ENCODE assay signal across 1 cellular context in the genomic region with DNA sequence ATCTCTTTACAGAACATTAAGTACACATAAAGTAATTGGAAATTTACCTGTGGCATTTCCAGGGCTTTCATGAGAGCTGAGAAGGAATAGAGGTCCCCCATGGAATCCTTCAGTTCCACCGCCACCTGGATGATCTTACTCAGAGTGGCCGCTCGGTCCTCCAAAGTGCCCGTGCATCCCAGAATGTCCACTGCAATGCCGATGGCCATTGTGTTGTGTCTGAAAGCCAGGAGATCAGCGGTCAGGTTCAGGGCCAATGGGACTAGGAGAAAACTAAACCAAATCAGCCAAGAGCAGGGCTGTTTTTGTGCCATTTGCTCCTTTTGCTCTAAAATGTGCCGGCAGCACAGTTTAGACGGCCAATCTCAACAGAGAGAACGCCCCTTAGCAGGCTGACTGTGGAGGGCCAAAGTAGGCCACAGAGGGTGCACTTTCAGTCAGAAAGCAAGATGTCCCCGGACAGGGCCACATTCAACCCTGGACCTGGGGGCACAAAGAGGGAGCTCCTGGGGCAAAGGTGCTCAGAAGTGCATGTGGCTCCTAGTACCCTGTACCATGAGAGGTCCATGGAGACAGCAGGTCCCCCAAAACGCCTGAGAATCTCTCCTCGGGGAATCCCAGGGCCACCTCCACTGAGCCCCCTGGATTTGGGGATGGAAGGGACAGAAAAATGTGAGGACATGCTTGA.
TF ChIP-seq lines count a peak whose summit lies in the region.

No MANE protein-coding gene starts in this region.

TF ChIP-seq in WTC11, 78 proteins besides CTCF, POLR2A, EP300 and RAD21:
- TF ChIP-seq, protein P1, sequence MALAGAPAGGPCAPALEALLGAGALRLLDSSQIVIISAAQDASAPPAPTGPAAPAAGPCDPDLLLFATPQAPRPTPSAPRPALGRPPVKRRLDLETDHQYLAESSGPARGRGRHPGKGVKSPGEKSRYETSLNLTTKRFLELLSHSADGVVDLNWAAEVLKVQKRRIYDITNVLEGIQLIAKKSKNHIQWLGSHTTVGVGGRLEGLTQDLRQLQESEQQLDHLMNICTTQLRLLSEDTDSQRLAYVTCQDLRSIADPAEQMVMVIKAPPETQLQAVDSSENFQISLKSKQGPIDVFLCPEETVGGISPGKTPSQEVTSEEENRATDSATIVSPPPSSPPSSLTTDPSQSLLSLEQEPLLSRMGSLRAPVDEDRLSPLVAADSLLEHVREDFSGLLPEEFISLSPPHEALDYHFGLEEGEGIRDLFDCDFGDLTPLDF (CRISPR knock-in tag; IDR thresholded peaks at IDR 0.05), result no peak
- TF ChIP-seq ZNF423 (CRISPR knock-in tag; IDR thresholded peaks at IDR 0.05) (no peak), NFATC4 (CRISPR knock-in tag; IDR thresholded peaks at IDR 0.05) (no peak)
TF ChIP-seq in WTC11: peak in this region for 0.
